Comparison of ENCODE assay signal across 12 cellular contexts in the genomic region with DNA sequence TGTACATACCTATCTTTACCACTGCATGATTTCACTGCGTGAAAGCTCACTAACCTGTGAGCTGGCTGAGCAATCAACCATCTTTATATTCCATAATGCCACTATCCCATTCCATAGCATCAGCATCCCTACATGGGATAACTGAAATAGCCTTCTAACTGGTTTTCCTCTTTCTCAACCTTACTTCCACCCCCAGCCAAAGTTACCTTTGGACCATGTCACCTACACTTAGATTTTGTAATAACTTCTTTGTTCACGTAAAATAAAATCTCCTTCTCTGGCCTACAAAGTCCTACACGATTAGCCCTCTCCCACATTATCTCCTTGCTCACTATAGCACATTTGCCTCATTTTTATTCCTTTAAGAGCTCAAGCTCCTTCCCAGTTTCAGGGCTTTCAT. TPM values are rescaled to one million over a fixed set of nuclear protein-coding genes. Genes with fewer than 3 reads are reported as not detected.
A peak's percentile ranks its signal among the peaks of the same experiment; 100 is the strongest.
DNase-seq lines count a peak whose midpoint lies in the region; ATAC-seq, FAIRE-seq and TF ChIP-seq lines count a peak whose summit lies in the region.
"Had no signal": no experiment of that assay in that cellular context is flagged by ENCODE, and none has a peak within 500 bp of the region (broad histone marks: within the 10 kb centered on the region; RNA-seq: fewer than 3 reads in every experiment).

No MANE protein-coding gene starts in this region.

- H3K9ac ChIP-seq in iPS-18a (ENCODE audit: low read length) = no peak overlapping the region

- H3K36me3 Mint-ChIP-seq in WTC11 = peaks cover 36% of the 10 kb centered on the region
- H3K36me3 Mint-ChIP-seq: IgD-negative memory B cell had no signal

- H3K4me2 ChIP-seq in A549 (peak overlapping the region; percentile 92), DOHH2 (ENCODE audit: low read length) (peak overlapping the region; percentile 91)

- no peak for ATAC-seq in A549
- ATAC-seq in WTC11 = no peak
- no peak for ATAC-seq in HG02678 (IDR thresholded peaks at IDR 0.05; ENCODE audit: unreplicated experiment)

- H3K4me3 ChIP-seq in A549 (no peak overlapping the region), DOHH2 (ENCODE audit: low read length) (peak overlapping the region; percentile 90), iPS-18a (ENCODE audit: low read length) (peak overlapping the region; percentile 97), H7 (ENCODE audit: insufficient read depth, low read depth, low read length) (no peak overlapping the region)

- FAIRE-seq in A549 (lab: Jason Lieb, UNC) = no peak
- FAIRE-seq: islet of Langerhans had no signal

- H3K27me3 ChIP-seq in DOHH2 (ENCODE audit: control insufficient read depth, low read length) (no peaks in the 10 kb centered on the region), iPS-18a (ENCODE audit: control insufficient read depth, insufficient read depth, low read length) (no peaks in the 10 kb centered on the region), H7 (ENCODE audit: control insufficient read depth, insufficient read depth, low read length) (no peaks in the 10 kb centered on the region)
- H3K27me3 ChIP-seq: Peyer's patch had no signal

- H3K9me3 Mint-ChIP-seq in WTC11 = no peaks in the 10 kb centered on the region
- H3K9me3 Mint-ChIP-seq: IgD-negative memory B cell had no signal

- H3K4me3 Mint-ChIP-seq in WTC11 = peak overlapping the region; percentile 20

- no peaks in the 10 kb centered on the region for H3K9me2 ChIP-seq in DOHH2 (replicated peaks; ENCODE audit: control insufficient read depth, low read length)

- TF ChIP-seq POLR2A in A549 (IDR thresholded peaks at IDR 0.05; ENCODE audit: low read length) = no peak

- H3K27me3 Mint-ChIP-seq in WTC11 (ENCODE audit: low read depth) = no peaks in the 10 kb centered on the region
- H3K27me3 Mint-ChIP-seq: IgD-negative memory B cell had no signal

- DNase-seq in A549 (ENCODE audit: low read depth in 1 of 2, low spot score in 1 of 2) = no peak
- no peak for DNase-seq in WTC11 (ENCODE audit: low spot score)
- DNase-seq in NCI-H69 (lab: John Stamatoyannopoulos, UW) = no peak
- no peak for DNase-seq in stimulated activated CD4-positive, alpha-beta T cell treated with anti-CD3 and anti-CD28 coated beads, Interleukin-4, amount 100 ng/mL, for 24 hours
- no peak for DNase-seq in H7
- DNase-seq: activated effector memory CD4-positive, alpha-beta T cell treated with Interleukin-2 at 50 U/mL for 16 hours; Peyer's patch had no signal

- no peak for TF ChIP-seq EP300 in A549 (IDR thresholded peaks at IDR 0.05)

- peaks cover 24% of the 10 kb centered on the region for H4K20me1 ChIP-seq in DOHH2 (ENCODE audit: control insufficient read depth, insufficient read depth, low read depth, low read length)

- WGBS in A549 (ENCODE audit: missing lambda C conversion rate) = 64% methylated on average over 3 of the region's 3 CpGs

- peak overlapping the region; percentile 12; the same call in 1 of the 2 replicates for H3K27ac Mint-ChIP-seq in WTC11

- H3K4me1 ChIP-seq in A549 (peaks cover 21% of the 10 kb centered on the region; the same call in 2 of the 3 replicates), DOHH2 (ENCODE audit: control insufficient read depth, low read length) (peaks cover 76% of the 10 kb centered on the region), iPS-18a (ENCODE audit: control insufficient read depth, low read depth, low read length) (peaks cover 5% of the 10 kb centered on the region)

- CTCF ChIA-PET in A549 (lab: Yijun Ruan, JAX) = interaction anchor here (0.8 to 6.1 kb wide), 4 partner anchors 10 to 517 kb away, joined by 3 to 53 read pairs (median 4); no protein-coding TSS in a partner anchor
- CTCF ChIA-PET in WTC11 (lab: Charles Lee) = interaction anchor here (1.4 to 2.3 kb wide), 3 partner anchors 12 to 989 kb away, joined by 5 to 14 read pairs (median 5); no protein-coding TSS in a partner anchor

- H3K36me3 ChIP-seq in DOHH2 (ENCODE audit: control insufficient read depth, low read length) (peaks cover 80% of the 10 kb centered on the region), iPS-18a (ENCODE audit: control insufficient read depth, low read depth, low read length) (peaks cover 27% of the 10 kb centered on the region), H7 (replicated peaks; ENCODE audit: control insufficient read depth, insufficient read depth, low read length) (peaks cover 21% of the 10 kb centered on the region)

- TF ChIP-seq RAD21 in A549 (conservative IDR thresholded peaks at IDR 0.05 in 1 of 2, IDR thresholded peaks at IDR 0.05 in 1 of 2) = no peak

- POLR2A ChIA-PET in A549 (lab: Yijun Ruan, JAX) (no interaction called here), WTC11 (lab: Charles Lee) (no interaction called here)

- peaks cover 27% of the 10 kb centered on the region for H3K4me1 Mint-ChIP-seq in WTC11

- peaks cover 97% of the 10 kb centered on the region for H3K79me2 ChIP-seq in DOHH2 (ENCODE audit: control insufficient read depth, low read length)

- H3K9me3 ChIP-seq in A549 = no peaks in the 10 kb centered on the region
- H3K9me3 ChIP-seq in DOHH2 (ENCODE audit: control insufficient read depth, insufficient read depth, low read length) = no peaks in the 10 kb centered on the region
- no peaks in the 10 kb centered on the region for H3K9me3 ChIP-seq in iPS-18a (ENCODE audit: control insufficient read depth, low read depth, low read length)
- H3K9me3 ChIP-seq: Peyer's patch had no signal

- no peaks in the 10 kb centered on the region for H3F3A ChIP-seq in DOHH2 (ENCODE audit: control insufficient read depth, insufficient read depth)

- H3K27ac ChIP-seq in A549 (no peak overlapping the region), DOHH2 (ENCODE audit: low read depth, low read length) (no peak overlapping the region), iPS-18a (ENCODE audit: low read length) (no peak overlapping the region)
- H3K27ac ChIP-seq: Peyer's patch had no signal

- TF ChIP-seq CTCF in A549 (IDR thresholded peaks at IDR 0.05) = no peak
- no peak for TF ChIP-seq CTCF in DOHH2 (IDR thresholded peaks at IDR 0.05; ENCODE audit: low read depth, low read length, poor library complexity, severe bottlenecking)
- no peak for TF ChIP-seq CTCF in WTC11 (IDR thresholded peaks at IDR 0.05)

TF ChIP-seq in A549, 52 proteins besides CTCF, POLR2A, EP300 and RAD21 (continues in another document):
- TF ChIP-seq BHLHE40 (IDR thresholded peaks at IDR 0.05; ENCODE audit: low read depth, low read length) = no peak
- no peak for TF ChIP-seq MYC (IDR thresholded peaks at IDR 0.05; ENCODE audit: borderline replicate concordance, low read length)
- TF ChIP-seq HOXB13 (CRISPR knock-in tag; IDR thresholded peaks at IDR 0.05; ENCODE audit: low read depth) = no peak
- no peak for TF ChIP-seq ZC3H11A (IDR thresholded peaks at IDR 0.05)
- no peak for TF ChIP-seq ZNF302 (CRISPR knock-in tag; IDR thresholded peaks at IDR 0.05)
- no peak for TF ChIP-seq RFX5 (IDR thresholded peaks at IDR 0.05)
- TF ChIP-seq KDM5A (IDR thresholded peaks at IDR 0.05) = no peak
- TF ChIP-seq, protein P1, sequence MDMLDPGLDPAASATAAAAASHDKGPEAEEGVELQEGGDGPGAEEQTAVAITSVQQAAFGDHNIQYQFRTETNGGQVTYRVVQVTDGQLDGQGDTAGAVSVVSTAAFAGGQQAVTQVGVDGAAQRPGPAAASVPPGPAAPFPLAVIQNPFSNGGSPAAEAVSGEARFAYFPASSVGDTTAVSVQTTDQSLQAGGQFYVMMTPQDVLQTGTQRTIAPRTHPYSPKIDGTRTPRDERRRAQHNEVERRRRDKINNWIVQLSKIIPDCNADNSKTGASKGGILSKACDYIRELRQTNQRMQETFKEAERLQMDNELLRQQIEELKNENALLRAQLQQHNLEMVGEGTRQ (IDR thresholded peaks at IDR 0.05) = no peak

TF ChIP-seq in WTC11, 78 proteins besides CTCF, POLR2A, EP300 and RAD21 (continues in another document):
- TF ChIP-seq, protein P2, sequence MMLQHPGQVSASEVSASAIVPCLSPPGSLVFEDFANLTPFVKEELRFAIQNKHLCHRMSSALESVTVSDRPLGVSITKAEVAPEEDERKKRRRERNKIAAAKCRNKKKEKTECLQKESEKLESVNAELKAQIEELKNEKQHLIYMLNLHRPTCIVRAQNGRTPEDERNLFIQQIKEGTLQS (CRISPR knock-in tag; conservative IDR thresholded peaks at IDR 0.05) = no peak
- TF ChIP-seq NFYB (CRISPR knock-in tag; conservative IDR thresholded peaks at IDR 0.05; ENCODE audit: low read depth) = no peak
- TF ChIP-seq NR3C1 (CRISPR knock-in tag; conservative IDR thresholded peaks at IDR 0.05; ENCODE audit: low read depth) = no peak
- TF ChIP-seq HMGA2 (CRISPR knock-in tag; IDR thresholded peaks at IDR 0.05) = no peak
- TF ChIP-seq NFE2L1 (CRISPR knock-in tag; IDR thresholded peaks at IDR 0.05) = no peak
- no peak for TF ChIP-seq ZNF416 (CRISPR knock-in tag; IDR thresholded peaks at IDR 0.05)
- TF ChIP-seq TEAD1 (CRISPR knock-in tag; IDR thresholded peaks at IDR 0.05) = no peak

RNA-seq across cellular contexts. Expression of gene PSMA2, which starts 2.5 kb away (rescaled TPM):
- polyA plus RNA-seq in A549 (2011; rRNA removed) (241 and 324 TPM in 2 replicates), A549 (2017; fragmentation: RNase III; extraction: RNeasy Plus Mini Kit Qiagen cat#74134 plus additional on column Dnase treatment) (185 to 198 TPM (median 188 TPM) in 3 replicates)
- 98.9 and 125 TPM in 2 replicates for polyA plus RNA-seq in A549 (2012; cell fraction: cytosol; rRNA removed)
- 35.0 and 56.4 TPM in 2 replicates for polyA plus RNA-seq in A549 (2012; cell fraction: nucleus; rRNA removed)
- polyA minus RNA-seq in A549 (2011; rRNA and poly(A)+ RNA removed) = 13.6 and 14.8 TPM in 2 replicates
- 203 to 228 TPM (median 219 TPM) in 3 replicates for total RNA-seq in WTC11 (2021)
- total RNA-seq in H7 (2014; rRNA removed; shearing (Covaris generic)) = 185 and 190 TPM in 2 replicates

RNA-seq across cellular contexts. Expression of gene MRPL32, which starts 2.7 kb away (rescaled TPM):
- polyA plus RNA-seq in A549 (2011; rRNA removed) (68.1 and 90.4 TPM in 2 replicates), A549 (2017; fragmentation: RNase III; extraction: RNeasy Plus Mini Kit Qiagen cat#74134 plus additional on column Dnase treatment) (75.0 to 80.8 TPM (median 76.0 TPM) in 3 replicates)
- polyA plus RNA-seq in A549 (2012; cell fraction: cytosol; rRNA removed) = 64.0 and 77.5 TPM in 2 replicates
- 28.3 and 31.8 TPM in 2 replicates for polyA plus RNA-seq in A549 (2012; cell fraction: nucleus; rRNA removed)
- polyA minus RNA-seq in A549 (2011; rRNA and poly(A)+ RNA removed) = 7.6 and 8.5 TPM in 2 replicates
- total RNA-seq in WTC11 (2021) = 72.2 to 84.4 TPM (median 75.7 TPM) in 3 replicates
- 89.8 and 95.0 TPM in 2 replicates for total RNA-seq in H7 (2014; rRNA removed; shearing (Covaris generic))

RNA-seq across cellular contexts. Expression of gene C7orf25, which starts 17.6 kb away (rescaled TPM):
- 3.7 and 4.2 TPM in 2 replicates for polyA plus RNA-seq in A549 (2011; rRNA removed)
- 2.3 TPM in 2 replicates for polyA plus RNA-seq in A549 (2012; cell fraction: cytosol; rRNA removed)
- polyA plus RNA-seq in A549 (2012; cell fraction: nucleus; rRNA removed) = 1.00 and 1.4 TPM in 2 replicates
- 3.0 to 3.8 TPM (median 3.0 TPM) in 3 replicates for polyA plus RNA-seq in A549 (2017; fragmentation: RNase III; extraction: RNeasy Plus Mini Kit Qiagen cat#74134 plus additional on column Dnase treatment)
- polyA minus RNA-seq in A549 (2011; rRNA and poly(A)+ RNA removed) = 1.2 and 1.7 TPM in 2 replicates
- total RNA-seq in WTC11 (2021) = 4.7 to 5.5 TPM (median 5.5 TPM) in 3 replicates
- 3.0 and 5.4 TPM in 2 replicates for total RNA-seq in H7 (2014; rRNA removed; shearing (Covaris generic))

Comparison
In these comparisons a context has a peak if more than half of its experiments do, and no peak if none do; other contexts are left out.
1. H3K4me3 ChIP-seq: peak in DOHH2 (single experiment) and iPS-18a (single experiment); none in A549 (single experiment) and H7 (single experiment).